In the genomic region with DNA sequence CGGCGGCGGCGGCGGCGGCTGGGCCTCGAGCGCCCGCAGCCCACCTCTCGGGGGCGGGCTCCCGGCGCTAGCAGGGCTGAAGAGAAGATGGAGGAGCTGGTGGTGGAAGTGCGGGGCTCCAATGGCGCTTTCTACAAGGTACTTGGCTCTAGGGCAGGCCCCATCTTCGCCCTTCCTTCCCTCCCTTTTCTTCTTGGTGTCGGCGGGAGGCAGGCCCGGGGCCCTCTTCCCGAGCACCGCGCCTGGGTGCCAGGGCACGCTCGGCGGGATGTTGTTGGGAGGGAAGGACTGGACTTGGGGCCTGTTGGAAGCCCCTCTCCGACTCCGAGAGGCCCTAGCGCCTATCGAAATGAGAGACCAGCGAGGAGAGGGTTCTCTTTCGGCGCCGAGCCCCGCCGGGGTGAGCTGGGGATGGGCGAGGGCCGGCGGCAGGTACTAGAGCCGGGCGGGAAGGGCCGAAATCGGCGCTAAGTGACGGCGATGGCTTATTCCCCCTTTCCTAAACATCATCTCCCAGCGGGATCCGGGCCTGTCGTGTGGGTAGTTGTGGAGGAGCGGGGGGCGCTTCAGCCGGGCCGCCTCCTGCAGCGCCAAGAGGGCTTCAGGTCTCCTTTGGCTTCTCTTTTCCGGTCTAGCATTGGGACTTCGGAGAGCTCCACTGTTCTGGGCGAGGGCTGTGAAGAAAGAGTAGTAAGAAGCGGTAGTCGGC, we compare ENCODE assay signal across 8 cellular contexts. TPM values are rescaled to one million over a fixed set of nuclear protein-coding genes. Genes with fewer than 3 reads are reported as not detected.
DNase-seq lines count a peak whose midpoint lies in the region; ATAC-seq and TF ChIP-seq lines count a peak whose summit lies in the region.

No MANE protein-coding gene starts in this region.

- H3K9me3 ChIP-seq in effector memory CD4-positive, alpha-beta T cell (ENCODE audit: control insufficient read depth, low read length) = no peaks in the 10 kb centered on the region
- H3K9me3 ChIP-seq in lung (ENCODE audit: control insufficient read depth in 2 of 2, insufficient read depth in 1 of 2, low read length in 1 of 2) = peaks cover 0 to 2% of the 10 kb centered on the region in 2 donors

- DNase-seq in SKM-1 treated with dmso at 0.1 percent for 144 hours (lab: John Stamatoyannopoulos, UW; ENCODE audit: unreplicated experiment) (peak; percentile 10), SKM-1 (lab: John Stamatoyannopoulos, UW; ENCODE audit: unreplicated experiment) (no peak), HFF-Myc (ENCODE audit: extremely low read depth, low read depth) (no peak), NAMALWA (ENCODE audit: low spot score) (peak; percentile 64), lung (ENCODE audit: low spot score) (peak; percentile 35)
- DNase-seq in activated CD4-positive, alpha-beta T cell treated with anti-CD3 and anti-CD28 coated beads for 48 hours = peak; percentile 38
- peak in 1 of 3 donors; percentile 5 for DNase-seq in effector memory CD4-positive, alpha-beta T cell
- DNase-seq in stimulated activated CD8-positive, alpha-beta memory T cell treated with anti-CD3 and anti-CD28 coated beads, Interleukin-7, amount 100 ng/mL, for 24 hours (ENCODE audit: low read depth) = peak; percentile 1

- ATAC-seq in lung (ENCODE audit: insufficient read depth, low FRiP score) = peak; percentile 24

- TF ChIP-seq CTCF in HFF-Myc (IDR thresholded peaks at IDR 0.05; ENCODE audit: low read depth, low read length, missing control alignments) (no peak), lung (IDR thresholded peaks at IDR 0.05; ENCODE audit: control extremely low read depth, extremely low read depth) (no peak)

- WGBS in lung, 2 donors = 0 to 43% methylated on average over 9 to 58 of the region's 58 CpGs

- peak overlapping the region; percentile 74 for H3K27ac ChIP-seq in effector memory CD4-positive, alpha-beta T cell (ENCODE audit: insufficient read depth, low read length, poor library complexity, severe bottlenecking)
- H3K27ac ChIP-seq in lung (ENCODE audit: low read depth in 1 of 2, low read length in 1 of 2) = peak overlapping the region; percentile 85 to 97

- H3K36me3 ChIP-seq in effector memory CD4-positive, alpha-beta T cell (ENCODE audit: control insufficient read depth, insufficient read depth, low read length) = no peaks in the 10 kb centered on the region
- H3K36me3 ChIP-seq in lung (ENCODE audit: control insufficient read depth in 2 of 2, insufficient read depth in 2 of 2, low read length in 2 of 2) = no peaks in the 10 kb centered on the region

- no peaks in the 10 kb centered on the region for H3K27me3 ChIP-seq in effector memory CD4-positive, alpha-beta T cell (replicated peaks; ENCODE audit: control insufficient read depth, insufficient read depth, low read length, poor library complexity, severe bottlenecking)
- H3K27me3 ChIP-seq in lung (ENCODE audit: control insufficient read depth, insufficient read depth) = no peaks in the 10 kb centered on the region

- peaks cover 5% of the 10 kb centered on the region for H3K4me1 ChIP-seq in effector memory CD4-positive, alpha-beta T cell (ENCODE audit: control insufficient read depth, insufficient read depth, low read length, poor library complexity, severe bottlenecking)
- no peaks in the 10 kb centered on the region for H3K4me1 ChIP-seq in lung (ENCODE audit: control insufficient read depth in 2 of 2, insufficient read depth in 2 of 2, low read length in 2 of 2)

- H3K4me3 ChIP-seq in HFF-Myc (replicated peaks; ENCODE audit: low read depth, low read length) (peak overlapping the region; percentile 66), lung (peak overlapping the region; percentile 89)
- H3K4me3 ChIP-seq in effector memory CD4-positive, alpha-beta T cell (ENCODE audit: insufficient read depth, low read depth, low read length, poor library complexity, severe bottlenecking) = peak overlapping the region; percentile 62

RNA-seq across cellular contexts. Expression of a gene that starts 0.5 kb away (rescaled TPM):
- total RNA-seq in lung = 100 to 1,000 TPM in 1 of 2 donors, 10 to 100 TPM in 1; 36.6 to 105 TPM
- 10 to 100 TPM; 18.4 to 24.8 TPM for polyA plus RNA-seq in lung

Comparison
In these comparisons a context has a peak if more than half of its experiments do, and no peak if none do; other contexts are left out.
1. DNase-seq: peak in SKM-1 treated with dmso at 0.1 percent for 144 hours (single experiment), NAMALWA (single experiment), activated CD4-positive, alpha-beta T cell treated with anti-CD3 and anti-CD28 coated beads for 48 hours (single experiment), lung (single experiment) and stimulated activated CD8-positive, alpha-beta memory T cell treated with anti-CD3 and anti-CD28 coated beads, Interleukin-7, amount 100 ng/mL, for 24 hours (single experiment); none in SKM-1 (single experiment) and HFF-Myc (single experiment).
2. Peak in every context shown above with its lines, with median percentiles within 50 percentile points of each other: H3K4me3 ChIP-seq.